In the genomic region with DNA sequence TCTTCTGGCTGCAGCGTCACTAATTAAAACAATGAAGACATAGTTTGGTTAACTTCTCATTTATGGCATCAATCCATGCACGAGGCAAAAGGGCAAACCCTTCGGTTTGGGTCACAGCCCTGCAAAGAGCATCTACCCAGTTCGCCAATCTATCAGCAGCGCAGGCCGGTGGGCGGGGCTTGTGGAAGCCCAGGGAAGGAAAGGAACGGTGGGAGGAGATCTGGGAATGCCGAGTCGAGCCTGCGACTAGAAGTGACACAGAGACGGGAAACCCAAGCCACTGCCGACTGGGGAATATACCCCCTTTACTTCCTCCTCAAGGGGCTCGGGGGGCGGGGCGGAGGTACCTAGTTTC, we compare ENCODE assay signal across 8 cellular contexts. TPM values are rescaled to one million over a fixed set of nuclear protein-coding genes. Genes with fewer than 3 reads are reported as not detected.
DNase-seq lines count a peak whose midpoint lies in the region; ATAC-seq and TF ChIP-seq lines count a peak whose summit lies in the region.

No MANE protein-coding gene starts in this region.

- H3K9me3 ChIP-seq in spleen = no peaks in the 10 kb centered on the region

- H3K36me3 ChIP-seq in spleen = no peaks in the 10 kb centered on the region

- peak overlapping the region; percentile 56 to 99 (median 82) for H3K4me3 ChIP-seq in spleen

- TF ChIP-seq CTCF in spleen (IDR thresholded peaks at IDR 0.05 in 8 of 11, conservative IDR thresholded peaks at IDR 0.05 in 3 of 11) = no peak

- peaks cover 9 to 47% (median 35%) of the 10 kb centered on the region in 6 donors for H3K4me1 ChIP-seq in spleen

- peak overlapping the region; percentile 96 for H3K27ac ChIP-seq in caudate nucleus (ENCODE audit: low read depth, low read length)
- H3K27ac ChIP-seq in spleen = peak overlapping the region; percentile 90 to 97 (median 94)

- peak; percentile 27 for ATAC-seq in HG02840 (IDR thresholded peaks at IDR 0.05; ENCODE audit: low FRiP score, unreplicated experiment)

- TF ChIP-seq POLR2A in spleen (IDR thresholded peaks at IDR 0.05) = no peak

- WGBS in spleen, 5 donors = 0 to 1% (median 0%) methylated on average over 11 to 16 of the region's 16 CpGs

- DNase-seq in SIG-M5 treated with dmso at 0.1 percent for 504 hours (lab: John Stamatoyannopoulos, UW; ENCODE audit: unreplicated experiment) (peak; percentile 54), SIG-M5 (lab: John Stamatoyannopoulos, UW) (no peak), NCI-H146 treated with DMSO at 0.1 percent for 48 hours (lab: John Stamatoyannopoulos, UW; ENCODE audit: unreplicated experiment) (peak; percentile 78), T-helper 2 cell (peak in 4 of 5 experiments; percentile 10 to 61 (median 30)), caudate nucleus (lab: John Stamatoyannopoulos, UW) (peak in 59 of 61 donors; percentile 17 to 93 (median 74)), islet precursor cell (peak; percentile 97), spleen (peak; percentile 92)

- no peaks in the 10 kb centered on the region for H3K27me3 ChIP-seq in spleen (replicated peaks in 1 of 7)

- intact Hi-C loops in spleen (cut with DNase I; ENCODE audit: low total_unique reads) = no loop called here

RNA-seq across cellular contexts. Expression of gene KICS2, which starts 0.5 kb away (rescaled TPM):
- total RNA-seq in spleen = 10 to 100 TPM in 6 of 7 donors, 1 to 10 TPM in 1; 9.5 to 26.2 (median 15.3) TPM
- 1 to 10 TPM; 6.6 to 8.6 (median 8.1) TPM for polyA plus RNA-seq in spleen
